Comparison of ENCODE assay signal across 1 cellular context in genomic region chr1:156421062-156421938, GRCh38.
TF ChIP-seq lines count a peak whose summit lies in the region.

No MANE protein-coding gene starts in this region.

TF ChIP-seq in K562, 482 proteins besides CTCF, POLR2A, EP300 and RAD21 (continued from another document and continues in another):
- TF ChIP-seq, protein P1, sequence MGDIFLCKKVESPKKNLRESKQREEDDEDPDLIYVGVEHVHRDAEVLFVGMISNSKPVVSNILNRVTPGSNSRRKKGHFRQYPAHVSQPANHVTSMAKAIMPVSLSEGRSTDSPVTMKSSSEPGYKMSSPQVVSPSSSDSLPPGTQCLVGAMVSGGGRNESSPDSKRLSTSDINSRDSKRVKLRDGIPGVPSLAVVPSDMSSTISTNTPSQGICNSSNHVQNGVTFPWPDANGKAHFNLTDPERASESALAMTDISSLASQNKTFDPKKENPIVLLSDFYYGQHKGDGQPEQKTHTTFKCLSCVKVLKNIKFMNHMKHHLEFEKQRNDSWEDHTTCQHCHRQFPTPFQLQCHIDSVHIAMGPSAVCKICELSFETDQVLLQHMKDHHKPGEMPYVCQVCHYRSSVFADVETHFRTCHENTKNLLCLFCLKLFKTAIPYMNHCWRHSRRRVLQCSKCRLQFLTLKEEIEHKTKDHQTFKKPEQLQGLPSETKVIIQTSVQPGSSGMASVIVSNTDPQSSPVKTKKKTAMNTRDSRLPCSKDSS (IDR thresholded peaks at IDR 0.05; ENCODE audit: low read depth, partially characterized antibody) = no peak
- TF ChIP-seq ESRRA (IDR thresholded peaks at IDR 0.05; ENCODE audit: borderline replicate concordance, low read depth) (no peak), PHTF2 (CRISPR knock-in tag; IDR thresholded peaks at IDR 0.05) (no peak), TCF7 (IDR thresholded peaks at IDR 0.05; ENCODE audit: borderline replicate concordance) (no peak), ZNF695 (CRISPR knock-in tag; IDR thresholded peaks at IDR 0.05) (no peak), ZBTB17 (CRISPR knock-in tag; IDR thresholded peaks at IDR 0.05) (peak; percentile 52; the same call in 1 of the 2 replicates), GABPB1 (CRISPR knock-in tag; IDR thresholded peaks at IDR 0.05) (peak; percentile 77), CBFA2T3 (IDR thresholded peaks at IDR 0.05) (no peak), NFIX (CRISPR knock-in tag; IDR thresholded peaks at IDR 0.05; ENCODE audit: low read depth) (no peak), BACH1 (tag; IDR thresholded peaks at IDR 0.05) (no peak), HDAC2 (IDR thresholded peaks at IDR 0.05) (no peak), PBX2 (CRISPR knock-in tag; IDR thresholded peaks at IDR 0.05; ENCODE audit: low read depth) (no peak), PBX2 (tag; conservative IDR thresholded peaks at IDR 0.05; ENCODE audit: low read depth) (no peak), ARID4B (CRISPR knock-in tag; IDR thresholded peaks at IDR 0.05) (peak; percentile 71), ZNF57 (CRISPR knock-in tag; IDR thresholded peaks at IDR 0.05) (no peak), PYGO2 (tag; IDR thresholded peaks at IDR 0.05) (no peak), PHB2 (IDR thresholded peaks at IDR 0.05; ENCODE audit: low read depth) (no peak), HDAC8 (tag; IDR thresholded peaks at IDR 0.05) (no peak), ZFP1 (CRISPR knock-in tag; IDR thresholded peaks at IDR 0.05) (no peak), MIER1 (IDR thresholded peaks at IDR 0.05; ENCODE audit: low read depth) (no peak), TAF15 (IDR thresholded peaks at IDR 0.05; ENCODE audit: low read depth, low read length) (no peak), FOXK1 (CRISPR knock-in tag; IDR thresholded peaks at IDR 0.05; ENCODE audit: borderline replicate concordance) (no peak), RBM15 (IDR thresholded peaks at IDR 0.05; ENCODE audit: insufficient read depth, low read length) (no peak), OTX1 (CRISPR knock-in tag; IDR thresholded peaks at IDR 0.05) (no peak), LEF1 (IDR thresholded peaks at IDR 0.05) (no peak), FUS (optimal IDR thresholded peaks at IDR 0.05; ENCODE audit: low read depth, low read length) (no peak), KHSRP (IDR thresholded peaks at IDR 0.05) (peak; percentile 57; the same call in 1 of the 2 replicates), PRDM10 (IDR thresholded peaks at IDR 0.05; ENCODE audit: partially characterized antibody) (no peak)
- TF ChIP-seq, protein P2, sequence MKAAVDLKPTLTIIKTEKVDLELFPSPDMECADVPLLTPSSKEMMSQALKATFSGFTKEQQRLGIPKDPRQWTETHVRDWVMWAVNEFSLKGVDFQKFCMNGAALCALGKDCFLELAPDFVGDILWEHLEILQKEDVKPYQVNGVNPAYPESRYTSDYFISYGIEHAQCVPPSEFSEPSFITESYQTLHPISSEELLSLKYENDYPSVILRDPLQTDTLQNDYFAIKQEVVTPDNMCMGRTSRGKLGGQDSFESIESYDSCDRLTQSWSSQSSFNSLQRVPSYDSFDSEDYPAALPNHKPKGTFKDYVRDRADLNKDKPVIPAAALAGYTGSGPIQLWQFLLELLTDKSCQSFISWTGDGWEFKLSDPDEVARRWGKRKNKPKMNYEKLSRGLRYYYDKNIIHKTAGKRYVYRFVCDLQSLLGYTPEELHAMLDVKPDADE (conservative IDR thresholded peaks at IDR 0.05; ENCODE audit: control insufficient read depth, low read depth, low read length) = no peak; the same call in 1 of the 2 replicates
- TF ChIP-seq, protein P3, sequence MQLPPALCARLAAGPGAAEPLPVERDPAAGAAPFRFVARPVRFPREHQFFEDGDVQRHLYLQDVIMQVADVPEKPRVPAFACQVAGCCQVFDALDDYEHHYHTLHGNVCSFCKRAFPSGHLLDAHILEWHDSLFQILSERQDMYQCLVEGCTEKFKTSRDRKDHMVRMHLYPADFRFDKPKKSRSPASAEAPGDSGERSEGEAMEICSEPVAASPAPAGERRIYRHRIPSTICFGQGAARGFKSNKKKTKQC (CRISPR knock-in tag; IDR thresholded peaks at IDR 0.05) = peak; percentile 93
- TF ChIP-seq, protein P4, sequence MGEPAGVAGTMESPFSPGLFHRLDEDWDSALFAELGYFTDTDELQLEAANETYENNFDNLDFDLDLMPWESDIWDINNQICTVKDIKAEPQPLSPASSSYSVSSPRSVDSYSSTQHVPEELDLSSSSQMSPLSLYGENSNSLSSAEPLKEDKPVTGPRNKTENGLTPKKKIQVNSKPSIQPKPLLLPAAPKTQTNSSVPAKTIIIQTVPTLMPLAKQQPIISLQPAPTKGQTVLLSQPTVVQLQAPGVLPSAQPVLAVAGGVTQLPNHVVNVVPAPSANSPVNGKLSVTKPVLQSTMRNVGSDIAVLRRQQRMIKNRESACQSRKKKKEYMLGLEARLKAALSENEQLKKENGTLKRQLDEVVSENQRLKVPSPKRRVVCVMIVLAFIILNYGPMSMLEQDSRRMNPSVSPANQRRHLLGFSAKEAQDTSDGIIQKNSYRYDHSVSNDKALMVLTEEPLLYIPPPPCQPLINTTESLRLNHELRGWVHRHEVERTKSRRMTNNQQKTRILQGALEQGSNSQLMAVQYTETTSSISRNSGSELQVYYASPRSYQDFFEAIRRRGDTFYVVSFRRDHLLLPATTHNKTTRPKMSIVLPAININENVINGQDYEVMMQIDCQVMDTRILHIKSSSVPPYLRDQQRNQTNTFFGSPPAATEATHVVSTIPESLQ (CRISPR knock-in tag; IDR thresholded peaks at IDR 0.05) = 0 out of 2 replicates have a peak, but pooled peaks have one; percentile 19
- TF ChIP-seq, protein P5, sequence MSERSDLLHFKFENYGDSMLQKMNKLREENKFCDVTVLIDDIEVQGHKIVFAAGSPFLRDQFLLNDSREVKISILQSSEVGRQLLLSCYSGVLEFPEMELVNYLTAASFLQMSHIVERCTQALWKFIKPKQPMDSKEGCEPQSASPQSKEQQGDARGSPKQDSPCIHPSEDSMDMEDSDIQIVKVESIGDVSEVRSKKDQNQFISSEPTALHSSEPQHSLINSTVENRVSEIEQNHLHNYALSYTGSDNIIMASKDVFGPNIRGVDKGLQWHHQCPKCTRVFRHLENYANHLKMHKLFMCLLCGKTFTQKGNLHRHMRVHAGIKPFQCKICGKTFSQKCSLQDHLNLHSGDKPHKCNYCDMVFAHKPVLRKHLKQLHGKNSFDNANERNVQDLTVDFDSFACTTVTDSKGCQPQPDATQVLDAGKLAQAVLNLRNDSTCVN (CRISPR knock-in tag; IDR thresholded peaks at IDR 0.05) = no peak
